1 cellular context compared by ENCODE assay signal in genomic region chr20:44856442-44856841, GRCh38.
TF ChIP-seq lines count a peak whose summit lies in the region.

No MANE protein-coding gene starts in this region.

TF ChIP-seq in HepG2, 621 proteins besides CTCF, POLR2A, EP300 and RAD21:
- TF ChIP-seq CCAR2 (optimal IDR thresholded peaks at IDR 0.05; ENCODE audit: low read depth, low read length) (no peak), DBP (CRISPR knock-in tag; IDR thresholded peaks at IDR 0.05; ENCODE audit: not compliant biosample characterization) (no peak), TBX2 (CRISPR knock-in tag; IDR thresholded peaks at IDR 0.05; ENCODE audit: borderline replicate concordance) (no peak), SP2 (CRISPR knock-in tag; IDR thresholded peaks at IDR 0.05) (no peak), FOXA1 (IDR thresholded peaks at IDR 0.05) (no peak), FOXA1 (CRISPR knock-in tag; IDR thresholded peaks at IDR 0.05) (no peak), SAP130 (CRISPR knock-in tag; IDR thresholded peaks at IDR 0.05; ENCODE audit: low read depth) (no peak), SOX13 (IDR thresholded peaks at IDR 0.05) (no peak), SOX13 (CRISPR knock-in tag; conservative IDR thresholded peaks at IDR 0.05 in 1 of 2, IDR thresholded peaks at IDR 0.05 in 1 of 2) (peak in 1 of 2 experiments; percentile 21; a peak in 1 of 4 replicates), RFX1 (IDR thresholded peaks at IDR 0.05) (peak; percentile 34), ZBTB44 (CRISPR knock-in tag; IDR thresholded peaks at IDR 0.05) (no peak), ZHX1 (CRISPR knock-in tag; IDR thresholded peaks at IDR 0.05; ENCODE audit: low read depth) (no peak), MBNL3 (CRISPR knock-in tag; conservative IDR thresholded peaks at IDR 0.05) (no peak), ZNF263 (CRISPR knock-in tag; IDR thresholded peaks at IDR 0.05) (no peak), MAF1 (CRISPR knock-in tag; IDR thresholded peaks at IDR 0.05; ENCODE audit: borderline replicate concordance) (no peak), ZHX2 (IDR thresholded peaks at IDR 0.05; ENCODE audit: low read depth) (no peak), ZHX2 (CRISPR knock-in tag; IDR thresholded peaks at IDR 0.05; ENCODE audit: borderline replicate concordance) (no peak), RFX3 (CRISPR knock-in tag; IDR thresholded peaks at IDR 0.05) (peak; percentile 73), ZNF260 (CRISPR knock-in tag; IDR thresholded peaks at IDR 0.05; ENCODE audit: borderline replicate concordance, low read depth) (no peak), RNF219 (CRISPR knock-in tag; IDR thresholded peaks at IDR 0.05) (no peak), ATAD3A (CRISPR knock-in tag; IDR thresholded peaks at IDR 0.05) (no peak), NR2C2 (CRISPR knock-in tag; IDR thresholded peaks at IDR 0.05; ENCODE audit: borderline replicate concordance) (peak; percentile 84), MEF2D (CRISPR knock-in tag; IDR thresholded peaks at IDR 0.05) (no peak), SOX6 (IDR thresholded peaks at IDR 0.05) (no peak), SOX6 (CRISPR knock-in tag; IDR thresholded peaks at IDR 0.05) (0 out of 2 replicates have a peak, but pooled peaks have one; percentile 16), ZNF143 (CRISPR knock-in tag; IDR thresholded peaks at IDR 0.05) (no peak), JUND (CRISPR knock-in tag; IDR thresholded peaks at IDR 0.05) (no peak), SCMH1 (CRISPR knock-in tag; IDR thresholded peaks at IDR 0.05; ENCODE audit: borderline replicate concordance) (no peak), RXRB (CRISPR knock-in tag; IDR thresholded peaks at IDR 0.05; ENCODE audit: borderline replicate concordance) (peak; percentile 75; the same call in 1 of the 2 replicates), ELF1 (CRISPR knock-in tag; IDR thresholded peaks at IDR 0.05) (no peak), TEF (CRISPR knock-in tag; IDR thresholded peaks at IDR 0.05) (peak; percentile 50; the same call in 1 of the 2 replicates), FOXP1 (IDR thresholded peaks at IDR 0.05) (no peak), FOXP1 (CRISPR knock-in tag; IDR thresholded peaks at IDR 0.05) (0 out of 2 replicates have a peak, but pooled peaks have one; percentile 17), PBX2 (CRISPR knock-in tag; IDR thresholded peaks at IDR 0.05) (no peak), PPARG (CRISPR knock-in tag; conservative IDR thresholded peaks at IDR 0.05) (peak; percentile 96), MYC (CRISPR knock-in tag; IDR thresholded peaks at IDR 0.05; ENCODE audit: borderline replicate concordance) (no peak), TEAD2 (CRISPR knock-in tag; IDR thresholded peaks at IDR 0.05) (no peak), ARID3A (IDR thresholded peaks at IDR 0.05; ENCODE audit: low read depth, low read length) (0 out of 2 replicates have a peak, but pooled peaks have one; percentile 15), TGIF2 (CRISPR knock-in tag; IDR thresholded peaks at IDR 0.05) (no peak), SOX5 (CRISPR knock-in tag; IDR thresholded peaks at IDR 0.05; ENCODE audit: borderline replicate concordance) (peak; percentile 42; the same call in 1 of the 2 replicates), HDAC1 (CRISPR knock-in tag; IDR thresholded peaks at IDR 0.05) (no peak)
